In the genomic region with DNA sequence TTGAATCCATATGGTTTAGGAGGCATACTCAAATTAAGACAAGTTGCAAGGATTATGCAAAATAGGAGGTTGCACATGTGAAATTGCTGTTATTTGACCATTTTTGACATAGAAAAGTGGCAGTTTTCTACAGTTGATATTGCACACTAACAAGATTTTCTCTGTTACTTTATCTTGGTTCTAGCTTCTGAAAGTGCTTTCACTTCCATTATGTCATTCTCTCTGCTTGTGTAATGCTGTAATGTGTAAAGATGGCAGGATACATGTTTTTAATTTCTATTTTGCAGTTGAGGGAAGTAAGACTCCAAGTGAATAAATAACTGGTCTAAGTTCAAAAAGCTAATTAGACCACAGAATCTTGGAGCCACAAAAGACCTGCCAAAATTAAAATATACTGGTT, we compare ENCODE assay signal across 21 cellular contexts.
A peak's percentile ranks its signal among the peaks of the same experiment; 100 is the strongest.
DNase-seq lines count a peak whose midpoint lies in the region; ATAC-seq and TF ChIP-seq lines count a peak whose summit lies in the region.
"Had no signal": no experiment of that assay in that cellular context is flagged by ENCODE, and none has a peak within 500 bp of the region (broad histone marks: within the 10 kb centered on the region; RNA-seq: fewer than 3 reads in every experiment).

No MANE protein-coding gene starts in this region.

- peaks cover 30% of the 10 kb centered on the region for H3K4me1 ChIP-seq in Karpas-422 (ENCODE audit: low read length)
- H3K4me1 ChIP-seq in CD8-positive, alpha-beta memory T cell (ENCODE audit: insufficient read depth, low read length) = no peaks in the 10 kb centered on the region
- H3K4me1 ChIP-seq: A549, right lobe of liver had no signal

- no peaks in the 10 kb centered on the region for H3K9me3 ChIP-seq in Karpas-422 (ENCODE audit: low read length)
- H3K9me3 ChIP-seq in CD8-positive, alpha-beta memory T cell (ENCODE audit: low read length) = no peaks in the 10 kb centered on the region
- H3K9me3 ChIP-seq: A549, right lobe of liver, SJCRH30 had no signal

- ATAC-seq in HG02884 (IDR thresholded peaks at IDR 0.05; ENCODE audit: unreplicated experiment) (peak; percentile 48), natural killer cell (no peak), HG02973 (IDR thresholded peaks at IDR 0.05; ENCODE audit: unreplicated experiment) (no peak)
- ATAC-seq: A549; activated T-cell treated with anti-CD3 and anti-CD28 coated beads, Interleukin-2, amount 50 U/mL, for 72 hours; right lobe of liver; T-helper 17 cell had no signal

- H4K20me1 ChIP-seq in Karpas-422 (ENCODE audit: insufficient read depth, low read depth, low read length) = no peaks in the 10 kb centered on the region

- no peaks in the 10 kb centered on the region for H3K4me1 Mint-ChIP-seq in CD8-positive, alpha-beta memory T cell
- H3K4me1 Mint-ChIP-seq in natural killer cell = no peaks in the 10 kb centered on the region
- H3K4me1 Mint-ChIP-seq: activated B cell treated with CpG ODN at 0.5 μM for 24 hours, T-helper 17 cell had no signal

- H3K36me3 ChIP-seq in Karpas-422 (ENCODE audit: insufficient read depth, low read length) = no peaks in the 10 kb centered on the region
- no peaks in the 10 kb centered on the region for H3K36me3 ChIP-seq in CD8-positive, alpha-beta memory T cell (ENCODE audit: insufficient read depth, low read length)
- H3K36me3 ChIP-seq: right lobe of liver, SJCRH30 had no signal

- H3K27ac Mint-ChIP-seq in CD8-positive, alpha-beta memory T cell = no peak overlapping the region
- H3K27ac Mint-ChIP-seq in natural killer cell = no peak overlapping the region
- H3K27ac Mint-ChIP-seq: activated B cell treated with CpG ODN at 0.5 μM for 24 hours; activated naive CD8-positive, alpha-beta T cell; activated T-cell treated with anti-CD3 and anti-CD28 coated beads, Interleukin-2, amount 50 U/mL, for 72 hours; stimulated activated naive CD8-positive, alpha-beta T cell treated with anti-CD3 and anti-CD28 coated beads, Interleukin-15, Interleukin-2, amounts not matched to agents 100 ng/mL and 50 ng/mL, for 24 hours; T-helper 17 cell had no signal

- H3K4me2 ChIP-seq in Karpas-422 (ENCODE audit: low read depth, low read length, poor library complexity, severe bottlenecking) = peak overlapping the region; percentile 27
- H3K4me2 ChIP-seq: A549 had no signal

- no peaks in the 10 kb centered on the region for H3K79me2 ChIP-seq in Karpas-422 (ENCODE audit: low read length)

- H3K9me2 ChIP-seq in Karpas-422 (replicated peaks; ENCODE audit: insufficient read depth, low read length) = no peaks in the 10 kb centered on the region

- TF ChIP-seq CTCF in natural killer cell (IDR thresholded peaks at IDR 0.05) = no peak

- H3K9me3 Mint-ChIP-seq in CD8-positive, alpha-beta memory T cell = no peaks in the 10 kb centered on the region
- no peaks in the 10 kb centered on the region for H3K9me3 Mint-ChIP-seq in natural killer cell
- H3K9me3 Mint-ChIP-seq: activated B cell treated with CpG ODN at 0.5 μM for 24 hours; activated T-cell treated with anti-CD3 and anti-CD28 coated beads, Interleukin-2, amount 50 U/mL, for 72 hours; stimulated activated naive CD8-positive, alpha-beta T cell treated with anti-CD3 and anti-CD28 coated beads, Interleukin-15, Interleukin-2, amounts not matched to agents 100 ng/mL and 50 ng/mL, for 24 hours had no signal

- no peaks in the 10 kb centered on the region for H3K36me3 Mint-ChIP-seq in CD8-positive, alpha-beta memory T cell
- no peaks in the 10 kb centered on the region for H3K36me3 Mint-ChIP-seq in natural killer cell
- H3K36me3 Mint-ChIP-seq: activated naive CD8-positive, alpha-beta T cell had no signal

- no peak overlapping the region for H3K4me3 ChIP-seq in Karpas-422 (ENCODE audit: low read length)
- no peak overlapping the region for H3K4me3 ChIP-seq in CD8-positive, alpha-beta memory T cell (ENCODE audit: low read length)
- H3K4me3 ChIP-seq: A549, right lobe of liver, SJCRH30 had no signal

- H3K27ac ChIP-seq in Karpas-422 (ENCODE audit: low read length) = no peak overlapping the region
- no peak overlapping the region for H3K27ac ChIP-seq in CD8-positive, alpha-beta memory T cell (ENCODE audit: low read depth, low read length)
- H3K27ac ChIP-seq in caudate nucleus (ENCODE audit: low read depth, low read length) = no peak overlapping the region
- H3K27ac ChIP-seq: A549, right lobe of liver, SJCRH30 had no signal

- POLR2A ChIA-PET in CD8-positive, alpha-beta memory T cell (lab: Charles Lee) = no interaction called here

- CTCF ChIA-PET in CD8-positive, alpha-beta memory T cell (lab: Charles Lee) = no interaction called here

- no peak overlapping the region for H3K4me3 Mint-ChIP-seq in CD8-positive, alpha-beta memory T cell
- no peak overlapping the region for H3K4me3 Mint-ChIP-seq in natural killer cell
- H3K4me3 Mint-ChIP-seq: activated B cell treated with CpG ODN at 0.5 μM for 24 hours; activated naive CD8-positive, alpha-beta T cell; activated T-cell treated with anti-CD3 and anti-CD28 coated beads, Interleukin-2, amount 50 U/mL, for 72 hours; stimulated activated naive CD8-positive, alpha-beta T cell treated with anti-CD3 and anti-CD28 coated beads, Interleukin-15, Interleukin-2, amounts not matched to agents 100 ng/mL and 50 ng/mL, for 24 hours; T-helper 17 cell had no signal

- no peak overlapping the region for H2AFZ ChIP-seq in Karpas-422 (ENCODE audit: low read length)

- DNase-seq in NOMO-1 (lab: John Stamatoyannopoulos, UW; ENCODE audit: unreplicated experiment in 2 of 2) = peak; percentile 12 to 75
- DNase-seq in NOMO-1 treated with dmso at 0.1 percent for 144 hours (lab: John Stamatoyannopoulos, UW; ENCODE audit: unreplicated experiment) = no peak
- DNase-seq in Karpas-422 = no peak
- DNase-seq in CD8-positive, alpha-beta memory T cell = no peak
- DNase-seq in natural killer cell = no peak
- no peak for DNase-seq in caudate nucleus (lab: John Stamatoyannopoulos, UW)
- DNase-seq: activated B cell treated with CpG ODN at 0.5 μM for 24 hours; activated T-cell treated with anti-CD3 and anti-CD28 coated beads, Interleukin-2, amount 50 U/mL, for 72 hours; DMS153; GOT3; islet precursor cell; mammary epithelial cell; right lobe of liver; T-helper 17 cell; trophoblast cell had no signal

- intact Hi-C loops in natural killer cell (cut with micrococcal nuclease) = no loop called here

- H3K27me3 Mint-ChIP-seq in CD8-positive, alpha-beta memory T cell = peaks cover 1 to 13% of the 10 kb centered on the region in 2 donors
- H3K27me3 Mint-ChIP-seq in natural killer cell (ENCODE audit: low read depth in 2 of 2) = no peaks in the 10 kb centered on the region
- H3K27me3 Mint-ChIP-seq: activated B cell treated with CpG ODN at 0.5 μM for 24 hours had no signal

- no peaks in the 10 kb centered on the region for H3K27me3 ChIP-seq in Karpas-422 (ENCODE audit: low read length)
- no peaks in the 10 kb centered on the region for H3K27me3 ChIP-seq in CD8-positive, alpha-beta memory T cell (ENCODE audit: insufficient read depth, low read length, poor library complexity, severe bottlenecking)
- H3K27me3 ChIP-seq: right lobe of liver, SJCRH30 had no signal

- no peak overlapping the region for H3K9ac ChIP-seq in Karpas-422 (ENCODE audit: low read length)

Comparison
In these comparisons a context has a peak if more than half of its experiments do, and no peak if none do; other contexts are left out.
1. DNase-seq: peak in NOMO-1 (2 of 2); none in NOMO-1 treated with dmso at 0.1 percent for 144 hours (single experiment), Karpas-422 (single experiment), CD8-positive, alpha-beta memory T cell (0 of 5), natural killer cell (single experiment) and caudate nucleus (0 of 61).